ENCODE assay signal across 9 cellular contexts in the genomic region with DNA sequence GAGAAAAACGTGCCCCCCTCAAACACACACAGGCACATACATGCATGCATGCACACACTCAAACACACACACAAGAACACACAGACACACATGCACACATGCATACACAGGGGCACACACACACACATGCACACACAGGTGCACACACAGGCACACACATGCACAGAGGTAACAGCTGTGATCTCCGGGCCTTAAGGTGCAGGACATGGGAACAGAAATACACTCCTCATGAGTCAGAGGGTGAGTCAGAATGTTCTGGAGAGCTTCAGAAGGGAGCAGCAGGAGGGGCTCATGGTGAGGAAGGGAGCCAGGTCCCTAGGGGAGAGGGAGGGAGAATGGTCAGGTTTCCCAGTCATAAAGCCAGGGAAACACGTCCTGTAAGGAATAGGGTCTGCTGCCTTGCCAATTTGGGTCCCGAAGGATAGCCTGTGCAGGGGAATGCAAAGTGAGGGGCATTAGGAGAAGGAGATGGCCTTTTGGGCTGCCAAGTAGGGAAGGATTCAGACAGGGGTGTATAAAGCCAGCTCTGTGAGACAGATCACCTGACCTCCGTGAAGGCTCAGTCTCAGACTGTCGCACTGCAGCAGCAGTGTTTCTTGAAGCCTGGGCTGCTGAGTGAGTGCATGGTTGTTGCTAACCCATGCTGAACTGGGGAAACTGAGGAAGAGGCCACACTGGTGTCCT.
DNase-seq lines count a peak whose midpoint lies in the region; ATAC-seq and TF ChIP-seq lines count a peak whose summit lies in the region.
"Had no signal": no experiment of that assay in that cellular context is flagged by ENCODE, and none has a peak within 500 bp of the region (broad histone marks: within the 10 kb centered on the region; RNA-seq: fewer than 3 reads in every experiment).

No MANE protein-coding gene starts in this region.

- H3K36me3 ChIP-seq in heart left ventricle (no peaks in the 10 kb centered on the region), adrenal gland (replicated peaks in 1 of 2) (no peaks in the 10 kb centered on the region), uterus (no peaks in the 10 kb centered on the region)

- H3K4me1 ChIP-seq in heart left ventricle (peaks cover 0 to 17% (median 0%) of the 10 kb centered on the region in 12 donors), adrenal gland (replicated peaks in 1 of 2) (peaks cover 0 to 11% of the 10 kb centered on the region in 2 donors), uterus (no peaks in the 10 kb centered on the region)

- H3K27ac ChIP-seq in heart left ventricle (no peak overlapping the region), adrenal gland (no peak overlapping the region), uterus (no peak overlapping the region)

- 81 to 83% (median 82%) methylated on average over 6 of the region's 6 CpGs for WGBS in heart left ventricle, 4 donors
- WGBS in adrenal gland, 4 donors, result 43 to 59% (median 53%) methylated on average over 6 of the region's 6 CpGs

- TF ChIP-seq POLR2A in heart left ventricle (IDR thresholded peaks at IDR 0.05), result no peak
- TF ChIP-seq POLR2A in adrenal gland (IDR thresholded peaks at IDR 0.05), result no peak
- no peak for TF ChIP-seq POLR2A in uterus (IDR thresholded peaks at IDR 0.05)

- H3K27me3 ChIP-seq in heart left ventricle (no peaks in the 10 kb centered on the region), adrenal gland (no peaks in the 10 kb centered on the region), uterus (no peaks in the 10 kb centered on the region)

- H3K9me3 ChIP-seq in heart left ventricle (no peaks in the 10 kb centered on the region), adrenal gland (replicated peaks in 1 of 3) (no peaks in the 10 kb centered on the region), uterus (no peaks in the 10 kb centered on the region)

- TF ChIP-seq CTCF in heart left ventricle (IDR thresholded peaks at IDR 0.05) (no peak), adrenal gland (IDR thresholded peaks at IDR 0.05) (no peak), uterus (IDR thresholded peaks at IDR 0.05) (no peak)

- DNase-seq in heart left ventricle, result no peak
- DNase-seq in cardiac septum (ENCODE audit: low spot score), result no peak
- DNase-seq in adrenal gland, result peak in 6 of 7 donors; percentile 31 to 70 (median 42)
- DNase-seq in hepatic stellate cell (ENCODE audit: low spot score), result peak; percentile 74
- DNase-seq in uterus, result peak; percentile 20 to 34
- no peak for DNase-seq in NCI-H82 (lab: John Stamatoyannopoulos, UW)
- DNase-seq in NCI-H446 (lab: John Stamatoyannopoulos, UW), result no peak
- DNase-seq in NCI-H524 (lab: John Stamatoyannopoulos, UW), result no peak

- intact Hi-C loops in heart left ventricle (cut with DNase I), result no loop called here
- intact Hi-C loops in cardiac septum (cut with DNase I), result no loop called here
- intact Hi-C loops in adrenal gland (cut with DNase I), result loop anchor here (10.0 kb wide), 1 partner anchor 120 kb away; a partner anchor contains a TSS
- intact Hi-C loops in uterus (cut with DNase I; ENCODE audit: low total_unique reads), result no loop called here

- H3K4me3 ChIP-seq in heart left ventricle (no peak overlapping the region), adrenal gland (no peak overlapping the region), uterus (no peak overlapping the region)
- H3K4me3 ChIP-seq: skin epidermis had no signal

- ATAC-seq in heart left ventricle, result peak in 3 of 4 donors; percentile 22 to 65 (median 22)

Comparison
In these comparisons a context has a peak if more than half of its experiments do, and no peak if none do; other contexts are left out.
1. DNase-seq: peak in adrenal gland (6 of 7), hepatic stellate cell (single experiment) and uterus (2 of 2); none in heart left ventricle (0 of 5), cardiac septum (single experiment), NCI-H82 (single experiment), NCI-H446 (0 of 2) and NCI-H524 (0 of 2).
2. intact Hi-C loops: an anchor here in adrenal gland (10.0 kb wide); none called in heart left ventricle, cardiac septum and uterus.